Comparison of ENCODE assay signal across 1 cellular context in the genomic region with DNA sequence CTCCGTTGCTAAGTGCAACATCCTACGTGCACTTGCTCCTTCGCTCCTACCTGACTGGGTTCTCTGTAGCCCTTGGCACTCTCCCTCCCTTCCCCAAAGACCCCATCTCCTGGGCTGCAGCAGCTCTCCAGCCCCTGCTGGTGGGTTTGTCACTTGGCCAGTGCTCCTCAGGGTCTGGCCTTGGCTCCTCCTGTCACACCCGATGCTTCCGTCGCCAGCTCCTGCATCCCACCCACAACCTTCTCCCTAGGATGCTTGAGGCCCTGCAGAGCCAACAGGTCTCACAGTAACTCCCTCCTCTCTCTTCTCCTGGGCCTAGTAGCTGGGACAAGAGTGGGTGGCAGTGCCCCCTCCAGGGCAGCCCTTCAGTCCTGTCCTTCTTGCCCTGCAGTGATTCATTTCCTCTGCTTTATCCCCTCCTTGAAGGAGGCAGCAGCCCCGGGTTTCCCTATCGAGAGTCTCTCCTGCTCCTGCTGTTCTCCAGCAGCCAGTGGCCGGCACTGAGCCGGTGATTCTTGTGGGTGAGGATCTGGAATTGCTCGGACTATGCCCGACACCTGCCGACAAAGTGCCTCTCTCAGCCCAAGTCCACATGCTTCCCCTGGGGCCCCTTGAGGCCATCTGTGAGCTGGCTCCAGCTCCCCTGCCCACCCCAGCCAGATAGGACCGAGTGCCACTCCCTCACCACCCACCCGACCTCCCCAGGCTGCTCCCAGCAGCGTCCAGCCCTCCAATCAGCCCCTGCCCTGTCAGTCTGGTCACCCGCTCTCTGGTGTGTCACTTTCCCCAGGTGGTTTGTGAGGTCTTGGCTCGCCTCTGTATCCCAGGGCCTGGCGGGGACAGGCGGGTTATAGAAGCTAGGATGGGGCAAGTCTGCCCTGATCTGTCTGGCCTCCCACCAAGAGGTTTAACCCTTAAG.
TF ChIP-seq lines count a peak whose summit lies in the region.

No MANE protein-coding gene starts in this region.

TF ChIP-seq in WTC11, 78 proteins besides CTCF, POLR2A, EP300 and RAD21 (continued from another document):
- TF ChIP-seq AFF4 (CRISPR knock-in tag; IDR thresholded peaks at IDR 0.05; ENCODE audit: borderline replicate concordance) = no peak
